19 cellular contexts compared by ENCODE assay signal in the genomic region with DNA sequence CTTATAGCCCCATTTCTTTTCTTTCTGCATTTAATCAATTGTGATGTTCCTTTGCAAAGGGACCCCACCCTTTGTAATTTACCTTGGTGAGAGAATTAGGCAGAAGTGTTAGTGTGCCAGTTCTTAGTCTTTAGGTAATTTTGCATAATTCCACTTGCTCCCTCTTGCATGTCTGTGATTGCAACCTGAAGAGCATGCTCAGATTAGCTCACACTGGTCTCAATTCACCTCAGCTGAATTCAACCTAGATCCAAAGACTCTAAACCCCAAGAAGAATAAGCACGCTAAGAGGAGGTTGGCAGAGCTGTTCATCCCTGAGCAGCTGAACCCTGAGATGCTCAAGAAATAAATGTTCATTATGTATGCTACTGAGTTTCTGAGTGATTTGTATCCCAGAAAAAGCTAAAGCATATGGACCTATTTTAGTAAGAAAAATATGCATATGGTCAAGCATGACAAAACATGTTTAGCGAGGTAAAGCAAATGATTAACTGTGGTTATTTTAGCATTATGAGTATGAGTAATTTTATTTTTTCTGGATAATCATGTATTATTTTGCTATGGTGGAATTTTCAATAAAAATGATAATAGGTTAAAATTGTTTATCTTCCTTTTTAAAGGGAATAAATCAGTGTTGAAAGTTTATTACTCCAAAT.
DNase-seq lines count a peak whose midpoint lies in the region; ATAC-seq lines count a peak whose summit lies in the region.
"Had no signal": no experiment of that assay in that cellular context is flagged by ENCODE, and none has a peak within 500 bp of the region (broad histone marks: within the 10 kb centered on the region; RNA-seq: fewer than 3 reads in every experiment).

No MANE protein-coding gene starts in this region.

- DNase-seq in mesenchymal stem cell = no peak
- DNase-seq in UCSD-AML1 (lab: John Stamatoyannopoulos, UW; ENCODE audit: unreplicated experiment) = no peak
- DNase-seq in SHP77 (lab: John Stamatoyannopoulos, UW) = no peak
- no peak for DNase-seq in putamen (ENCODE audit: low spot score)
- DNase-seq: activated gamma-delta T cell treated with Interleukin-2 at 50 U/mL for 16 hours; CD4-positive, CD25-positive, alpha-beta regulatory T cell; cerebellar nuclear complex; dorsolateral prefrontal cortex; KG1; kidney; NCI-H146; NCI-H526 treated with DMSO at 0.1 percent for 48 hours; sigmoid colon; stimulated activated naive CD8-positive, alpha-beta T cell treated with anti-CD3 and anti-CD28 coated beads, Interleukin-15, Interleukin-2, amounts not matched to agents 100 U/mL and 50 U/mL, for 24 hours had no signal

- no peak overlapping the region for H3K18ac ChIP-seq in mesenchymal stem cell (ENCODE audit: low read depth in 1 of 2, low read length in 2 of 2)

- no peak overlapping the region for H2BK12ac ChIP-seq in mesenchymal stem cell (ENCODE audit: low read length in 2 of 2)

- H2BK15ac ChIP-seq in mesenchymal stem cell (ENCODE audit: low read depth, poor library complexity, severe bottlenecking) = no peak overlapping the region

- no peak overlapping the region for H3K4ac ChIP-seq in mesenchymal stem cell (ENCODE audit: low read depth in 1 of 2, low read length in 2 of 2)

- no peaks in the 10 kb centered on the region for H3K36me3 ChIP-seq in mesenchymal stem cell (ENCODE audit: control insufficient read depth in 1 of 2, insufficient read depth in 2 of 2, low read depth in 1 of 2, low read length in 2 of 2)
- H3K36me3 ChIP-seq: neural progenitor cell, sigmoid colon, thoracic aorta had no signal

- no peak overlapping the region for H3K9ac ChIP-seq in mesenchymal stem cell (ENCODE audit: low read length)
- H3K9ac ChIP-seq: neural progenitor cell had no signal

- no peaks in the 10 kb centered on the region for H3K4me1 ChIP-seq in mesenchymal stem cell (ENCODE audit: control insufficient read depth, insufficient read depth, low read depth, low read length)
- H3K4me1 ChIP-seq: neural progenitor cell had no signal

- no peak overlapping the region for H3K23ac ChIP-seq in mesenchymal stem cell (ENCODE audit: low read length in 2 of 2)

- no peak overlapping the region for H2BK120ac ChIP-seq in mesenchymal stem cell (ENCODE audit: low read depth, low read length)

- peak overlapping the region; percentile 39 for H2AFZ ChIP-seq in mesenchymal stem cell (ENCODE audit: low read depth, low read length)
- H2AFZ ChIP-seq: neural progenitor cell had no signal

- peaks cover 10% of the 10 kb centered on the region for H3K9me3 ChIP-seq in mesenchymal stem cell (ENCODE audit: control insufficient read depth, low read length)
- H3K9me3 ChIP-seq: sigmoid colon, thoracic aorta had no signal

- no peaks in the 10 kb centered on the region for H3K27me3 ChIP-seq in mesenchymal stem cell (ENCODE audit: control insufficient read depth in 1 of 2, insufficient read depth in 1 of 2, low read length in 2 of 2)
- H3K27me3 ChIP-seq: dorsolateral prefrontal cortex, neural progenitor cell, sigmoid colon had no signal

- H3K4me3 ChIP-seq in mesenchymal stem cell (ENCODE audit: insufficient read depth in 1 of 2, low read depth in 1 of 2, low read length in 2 of 2) = no peak overlapping the region
- H3K4me3 ChIP-seq: dorsolateral prefrontal cortex, neural progenitor cell, sigmoid colon, thoracic aorta had no signal

- no peak overlapping the region for H3K4me2 ChIP-seq in mesenchymal stem cell (ENCODE audit: low read length, poor library complexity, severe bottlenecking)
- H3K4me2 ChIP-seq: neural progenitor cell had no signal

- WGBS in mesenchymal stem cell = 50% methylated on average over 2 of the region's 2 CpGs

- H3K79me1 ChIP-seq in mesenchymal stem cell (replicated peaks; ENCODE audit: low read length, poor library complexity, severe bottlenecking) = no peaks in the 10 kb centered on the region

- no peak overlapping the region for H3K27ac ChIP-seq in mesenchymal stem cell (ENCODE audit: low read length, poor library complexity, severe bottlenecking)
- H3K27ac ChIP-seq: dorsolateral prefrontal cortex, neural progenitor cell, sigmoid colon, thoracic aorta had no signal

- no peak overlapping the region for H2BK5ac ChIP-seq in mesenchymal stem cell (ENCODE audit: low read depth, low read length, poor library complexity, severe bottlenecking)

- H3K14ac ChIP-seq in mesenchymal stem cell (ENCODE audit: low read length in 2 of 2) = no peak overlapping the region

- H4K8ac ChIP-seq in mesenchymal stem cell (ENCODE audit: low read length) = no peak overlapping the region

- H2AK5ac ChIP-seq in mesenchymal stem cell (ENCODE audit: low read length, severe bottlenecking) = no peak overlapping the region

- ATAC-seq in GM18867 (IDR thresholded peaks at IDR 0.05; ENCODE audit: unreplicated experiment) = peak; percentile 48
- peak; percentile 73 for ATAC-seq in HG02759 (IDR thresholded peaks at IDR 0.05; ENCODE audit: unreplicated experiment)
- ATAC-seq in HG03378 (IDR thresholded peaks at IDR 0.05; ENCODE audit: unreplicated experiment) = peak; percentile 65
- ATAC-seq: stimulated activated naive CD8-positive, alpha-beta T cell treated with anti-CD3 and anti-CD28 coated beads, Interleukin-15, Interleukin-2, amounts not matched to agents 100 U/mL and 50 U/mL, for 24 hours had no signal

- no peak overlapping the region for H4K91ac ChIP-seq in mesenchymal stem cell (ENCODE audit: low read length)
